Comparison of ENCODE assay signal across 25 cellular contexts in genomic region chr4:153146031-153146430, GRCh38. TPM values are rescaled to one million over a fixed set of nuclear protein-coding genes. Genes with fewer than 3 reads are reported as not detected.
"Had no signal": no experiment of that assay in that cellular context is flagged by ENCODE, and none has a peak within 500 bp of the region (broad histone marks: within the 10 kb centered on the region; RNA-seq: fewer than 3 reads in every experiment).

No MANE protein-coding gene starts in this region.

- H3K4me3 ChIP-seq: esophagus squamous epithelium, left ventricle myocardium inferior, lower lobe of right lung, pancreas, right lobe of liver, tibial artery, upper lobe of left lung, uterus had no signal

- H3K4me1 ChIP-seq: uterus had no signal

- H3K36me3 ChIP-seq: esophagus squamous epithelium, left ventricle myocardium inferior, lower lobe of right lung, pancreas, right lobe of liver, tibial artery, upper lobe of left lung, uterus had no signal

- H3K4me1 Mint-ChIP-seq: stimulated activated effector memory CD8-positive, alpha-beta T cell treated with anti-CD3 and anti-CD28 coated beads, Interleukin-12 subunit alpha, Interleukin-12 subunit beta, amount 100 ng/mL, for 72 hours had no signal

- H3K27ac Mint-ChIP-seq: dendritic cell treated with granulocyte-macrophage colony-stimulating factor and Interleukin-4, amounts not matched to agents 40 ng/mL and 50 ng/mL, for 4 days; effector memory CD8-positive, alpha-beta T cell; natural killer cell treated with Interleukin-12 subunit alpha and Interleukin-12 subunit beta and Interleukin-15 and Interleukin-18, amount 100 ng/mL, for 72 hours; progenitor cell of endocrine pancreas; stimulated activated effector memory CD8-positive, alpha-beta T cell treated with anti-CD3 and anti-CD28 coated beads, Interleukin-12 subunit alpha, Interleukin-12 subunit beta, amount 100 ng/mL, for 72 hours had no signal

- H3K27ac ChIP-seq: esophagus squamous epithelium, left ventricle myocardium inferior, lower lobe of right lung, pancreas, right lobe of liver, tibial artery, upper lobe of left lung, uterus had no signal

- H3K9me3 Mint-ChIP-seq: dendritic cell treated with granulocyte-macrophage colony-stimulating factor and Interleukin-4, amounts not matched to agents 40 ng/mL and 50 ng/mL, for 4 days; effector memory CD8-positive, alpha-beta T cell; natural killer cell treated with Interleukin-12 subunit alpha and Interleukin-12 subunit beta and Interleukin-15 and Interleukin-18, amount 100 ng/mL, for 72 hours; stimulated activated effector memory CD8-positive, alpha-beta T cell treated with anti-CD3 and anti-CD28 coated beads, Interleukin-12 subunit alpha, Interleukin-12 subunit beta, amount 100 ng/mL, for 72 hours had no signal

- DNase-seq: effector memory CD8-positive, alpha-beta T cell; esophagus squamous epithelium; foreskin fibroblast; head of caudate nucleus; hippocampal formation; islet precursor cell; left cardiac atrium; left ventricle myocardium inferior; lower lobe of right lung; mesenchymal stem cell; midbrain; occipital lobe; pancreas; retina; right lobe of liver; stimulated activated CD4-positive, alpha-beta T cell treated with anti-CD3 and anti-CD28 coated beads, Interleukin-4, amount 100 ng/mL, for 1 hour; stimulated activated CD8-positive, alpha-beta memory T cell treated with anti-CD3 and anti-CD28 coated beads, Interleukin-4, amount 100 ng/mL, for 48 hours; stimulated activated naive CD8-positive, alpha-beta T cell treated with anti-CD3 and anti-CD28 coated beads, Interleukin-15, Interleukin-2, amounts not matched to agents 100 U/mL and 50 U/mL, for 24 hours; tibial artery; upper lobe of left lung; uterus had no signal

- H3K9me3 ChIP-seq: esophagus squamous epithelium, left ventricle myocardium inferior, lower lobe of right lung, pancreas, right lobe of liver, tibial artery, upper lobe of left lung, uterus had no signal

- H3K4me3 Mint-ChIP-seq: dendritic cell treated with granulocyte-macrophage colony-stimulating factor and Interleukin-4, amounts not matched to agents 40 ng/mL and 50 ng/mL, for 4 days; effector memory CD8-positive, alpha-beta T cell; natural killer cell treated with Interleukin-12 subunit alpha and Interleukin-12 subunit beta and Interleukin-15 and Interleukin-18, amount 100 ng/mL, for 72 hours; stimulated activated effector memory CD8-positive, alpha-beta T cell treated with anti-CD3 and anti-CD28 coated beads, Interleukin-12 subunit alpha, Interleukin-12 subunit beta, amount 100 ng/mL, for 72 hours had no signal

- H3K36me3 Mint-ChIP-seq: natural killer cell treated with Interleukin-12 subunit alpha and Interleukin-12 subunit beta and Interleukin-15 and Interleukin-18, amount 100 ng/mL, for 72 hours; stimulated activated effector memory CD8-positive, alpha-beta T cell treated with anti-CD3 and anti-CD28 coated beads, Interleukin-12 subunit alpha, Interleukin-12 subunit beta, amount 100 ng/mL, for 72 hours had no signal

- ATAC-seq: effector memory CD8-positive, alpha-beta T cell; left cardiac atrium; lower lobe of right lung; natural killer cell treated with Interleukin-12 subunit alpha and Interleukin-12 subunit beta and Interleukin-15 and Interleukin-18, amount 100 ng/mL, for 72 hours; pancreas; right lobe of liver; stimulated activated effector memory CD8-positive, alpha-beta T cell treated with anti-CD3 and anti-CD28 coated beads, Interleukin-12 subunit alpha, Interleukin-12 subunit beta, amount 100 ng/mL, for 72 hours; stimulated activated naive CD8-positive, alpha-beta T cell treated with anti-CD3 and anti-CD28 coated beads, Interleukin-15, Interleukin-2, amounts not matched to agents 100 U/mL and 50 U/mL, for 24 hours had no signal

- H3K27me3 ChIP-seq: esophagus squamous epithelium, pancreas, right lobe of liver, tibial artery, upper lobe of left lung, uterus had no signal

RNA-seq across cellular contexts. Expression of gene TRIM2, which starts 58.2 kb away (rescaled TPM):
- total RNA-seq: natural killer cell treated with Interleukin-12 subunit alpha and Interleukin-12 subunit beta and Interleukin-15 and Interleukin-18, amount 100 ng/mL, for 72 hours had no signal
